8 cellular contexts compared by ENCODE assay signal in genomic region chr10:73873843-73874215, GRCh38. TPM values are rescaled to one million over a fixed set of nuclear protein-coding genes. Genes with fewer than 3 reads are reported as not detected.
A peak's percentile ranks its signal among the peaks of the same experiment; 100 is the strongest.
DNase-seq lines count a peak whose midpoint lies in the region; ATAC-seq lines count a peak whose summit lies in the region.

No MANE protein-coding gene starts in this region.

- peak overlapping the region; percentile 24 for H3K4me3 Mint-ChIP-seq in T-helper 2 cell treated with Interferon-gamma antibody and Interleukin-4, amounts not matched to agents 5 μg/mL and 100 μg/mL, for 36 hours
- peak overlapping the region; percentile 80 for H3K4me3 Mint-ChIP-seq in stimulated activated effector memory CD8-positive, alpha-beta T cell treated with anti-CD3 and anti-CD28 coated beads, Interleukin-12 subunit alpha, Interleukin-12 subunit beta, amount 100 ng/mL, for 72 hours

- no peak overlapping the region for H3K27ac Mint-ChIP-seq in T-helper 2 cell treated with Interferon-gamma antibody and Interleukin-4, amounts not matched to agents 5 μg/mL and 100 μg/mL, for 36 hours
- no peak overlapping the region for H3K27ac Mint-ChIP-seq in stimulated activated effector memory CD8-positive, alpha-beta T cell treated with anti-CD3 and anti-CD28 coated beads, Interleukin-12 subunit alpha, Interleukin-12 subunit beta, amount 100 ng/mL, for 72 hours

- H3K36me3 Mint-ChIP-seq in T-helper 2 cell treated with Interferon-gamma antibody and Interleukin-4, amounts not matched to agents 5 μg/mL and 100 μg/mL, for 36 hours (ENCODE audit: low read depth) = peaks cover 34% of the 10 kb centered on the region
- H3K36me3 Mint-ChIP-seq in stimulated activated effector memory CD8-positive, alpha-beta T cell treated with anti-CD3 and anti-CD28 coated beads, Interleukin-12 subunit alpha, Interleukin-12 subunit beta, amount 100 ng/mL, for 72 hours = peaks cover 16% of the 10 kb centered on the region

- peaks cover 55% of the 10 kb centered on the region for H3K4me1 Mint-ChIP-seq in T-helper 2 cell treated with Interferon-gamma antibody and Interleukin-4, amounts not matched to agents 5 μg/mL and 100 μg/mL, for 36 hours (ENCODE audit: low read depth)
- peaks cover 57% of the 10 kb centered on the region for H3K4me1 Mint-ChIP-seq in stimulated activated effector memory CD8-positive, alpha-beta T cell treated with anti-CD3 and anti-CD28 coated beads, Interleukin-12 subunit alpha, Interleukin-12 subunit beta, amount 100 ng/mL, for 72 hours

- peak; percentile 35 for DNase-seq in stimulated activated CD4-positive, alpha-beta T cell treated with anti-CD3 and anti-CD28 coated beads, Interleukin-4, amount 100 ng/mL, for 1 hour
- no peak for DNase-seq in stimulated activated CD4-positive, alpha-beta T cell treated with anti-CD3 and anti-CD28 coated beads, Interleukin-12 subunit alpha, Interleukin-12 subunit beta, amount 100 ng/mL, for 4 hours
- DNase-seq in T-helper 2 cell treated with Interferon-gamma antibody and Interleukin-4, amounts not matched to agents 5 μg/mL and 100 μg/mL, for 36 hours (ENCODE audit: low spot score) = no peak
- DNase-seq in germinal center (ENCODE audit: low spot score) (peak; percentile 51), ureter (ENCODE audit: low spot score) (no peak), NCI-H2196 treated with DMSO at 0.1 percent for 48 hours (lab: John Stamatoyannopoulos, UW; ENCODE audit: unreplicated experiment) (no peak)
- DNase-seq in stimulated activated effector memory CD8-positive, alpha-beta T cell treated with anti-CD3 and anti-CD28 coated beads, Interleukin-12 subunit alpha, Interleukin-12 subunit beta, amount 100 ng/mL, for 72 hours (ENCODE audit: low spot score in 2 of 2) = no peak

- no peaks in the 10 kb centered on the region for H3K9me3 Mint-ChIP-seq in T-helper 2 cell treated with Interferon-gamma antibody and Interleukin-4, amounts not matched to agents 5 μg/mL and 100 μg/mL, for 36 hours
- H3K9me3 Mint-ChIP-seq in stimulated activated effector memory CD8-positive, alpha-beta T cell treated with anti-CD3 and anti-CD28 coated beads, Interleukin-12 subunit alpha, Interleukin-12 subunit beta, amount 100 ng/mL, for 72 hours = no peaks in the 10 kb centered on the region

- ATAC-seq in stimulated activated effector memory CD8-positive, alpha-beta T cell treated with anti-CD3 and anti-CD28 coated beads, Interleukin-12 subunit alpha, Interleukin-12 subunit beta, amount 100 ng/mL, for 72 hours = peak; percentile 17
- ATAC-seq in GM19395 (IDR thresholded peaks at IDR 0.05; ENCODE audit: unreplicated experiment) = no peak

- no peaks in the 10 kb centered on the region for H3K27me3 Mint-ChIP-seq in T-helper 2 cell treated with Interferon-gamma antibody and Interleukin-4, amounts not matched to agents 5 μg/mL and 100 μg/mL, for 36 hours (ENCODE audit: low read depth)

RNA-seq across cellular contexts. Expression of gene CAMK2G, which starts 0.5 kb away (rescaled TPM):
- 80.5 TPM for total RNA-seq in ureter

RNA-seq across cellular contexts. Expression of gene PLAU, which starts 37.1 kb away (rescaled TPM):
- 13.8 TPM for total RNA-seq in ureter

Comparison
In these comparisons a context has a peak if more than half of its experiments do, and no peak if none do; other contexts are left out.
1. DNase-seq: peak in stimulated activated CD4-positive, alpha-beta T cell treated with anti-CD3 and anti-CD28 coated beads, Interleukin-4, amount 100 ng/mL, for 1 hour (single experiment) and germinal center (single experiment); none in stimulated activated CD4-positive, alpha-beta T cell treated with anti-CD3 and anti-CD28 coated beads, Interleukin-12 subunit alpha, Interleukin-12 subunit beta, amount 100 ng/mL, for 4 hours (single experiment), T-helper 2 cell treated with Interferon-gamma antibody and Interleukin-4, amounts not matched to agents 5 μg/mL and 100 μg/mL, for 36 hours (single experiment), stimulated activated effector memory CD8-positive, alpha-beta T cell treated with anti-CD3 and anti-CD28 coated beads, Interleukin-12 subunit alpha, Interleukin-12 subunit beta, amount 100 ng/mL, for 72 hours (0 of 2), ureter (single experiment) and NCI-H2196 treated with DMSO at 0.1 percent for 48 hours (single experiment).